In the genomic region with DNA sequence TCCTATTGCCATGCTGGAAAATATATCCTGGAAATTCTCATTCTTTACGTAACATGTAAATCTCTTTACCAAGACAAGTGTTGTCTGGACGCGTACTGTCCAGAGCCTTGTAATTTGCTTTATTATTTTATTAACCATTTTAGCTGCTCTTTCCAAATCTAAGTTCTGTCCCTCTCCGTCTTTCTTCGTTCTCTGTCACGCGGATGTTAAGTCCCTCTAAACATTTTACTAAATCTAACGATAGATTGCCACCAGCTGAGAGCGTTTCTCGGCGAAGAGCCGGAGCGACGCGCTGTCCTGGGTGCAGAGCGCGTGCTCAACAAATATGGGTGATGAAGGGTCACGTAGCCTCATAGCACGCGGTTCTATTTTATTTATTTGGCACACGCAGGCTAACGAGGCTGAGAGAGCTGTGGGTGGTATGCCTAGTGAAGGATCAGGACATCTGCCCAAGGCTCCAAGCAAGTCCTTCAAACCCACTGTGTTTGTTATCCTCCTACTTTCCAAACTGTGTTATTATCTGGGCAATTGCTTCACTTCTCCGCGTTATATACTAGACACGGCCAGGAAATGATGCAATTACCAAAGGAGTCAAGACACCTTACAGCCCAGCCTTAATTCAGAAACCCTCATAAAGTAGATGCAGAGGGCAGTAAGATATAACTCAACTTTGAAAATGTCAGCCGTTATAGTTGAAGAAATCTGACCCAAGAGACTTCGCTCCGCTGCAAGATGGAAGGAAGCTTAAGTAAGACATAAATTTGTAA, we compare ENCODE assay signal across 1 cellular context.
TF ChIP-seq lines count a peak whose summit lies in the region.

No MANE protein-coding gene starts in this region.

TF ChIP-seq in K562, 482 proteins besides CTCF, POLR2A, EP300 and RAD21 (continued from another document and continues in another):
- TF ChIP-seq RREB1 (CRISPR knock-in tag; IDR thresholded peaks at IDR 0.05) (0 out of 2 replicates have a peak, but pooled peaks have one; percentile 7), CBX3 (IDR thresholded peaks at IDR 0.05; ENCODE audit: borderline replicate concordance in 1 of 2, low read length in 2 of 2) (0 out of 3 replicates have a peak, but pooled peaks of 1 of the 2 experiments have one; percentile 22), ZNF175 (CRISPR knock-in tag; IDR thresholded peaks at IDR 0.05; ENCODE audit: low read depth) (peak; percentile 79; the same call in 1 of the 2 replicates), ARID3B (CRISPR knock-in tag; IDR thresholded peaks at IDR 0.05; ENCODE audit: borderline replicate concordance) (no peak), ELF2 (CRISPR knock-in tag; IDR thresholded peaks at IDR 0.05) (no peak), ZNF444 (CRISPR knock-in tag; IDR thresholded peaks at IDR 0.05) (no peak), SP1 (CRISPR knock-in tag; IDR thresholded peaks at IDR 0.05) (peak; percentile 82; the same call in 1 of the 2 replicates), HDAC3 (IDR thresholded peaks at IDR 0.05; ENCODE audit: borderline replicate concordance, partially characterized antibody) (peak; percentile 55), TEAD1 (CRISPR knock-in tag; IDR thresholded peaks at IDR 0.05) (peak in 1 of 2 experiments; percentile 82; a peak in 1 of 4 replicates), RB1 (IDR thresholded peaks at IDR 0.05; ENCODE audit: low read depth) (peak; percentile 60; the same call in 1 of the 2 replicates), ZNF354B (CRISPR knock-in tag; IDR thresholded peaks at IDR 0.05) (no peak), TCF7L2 (IDR thresholded peaks at IDR 0.05; ENCODE audit: low read depth, low read length) (no peak), PHF21A (IDR thresholded peaks at IDR 0.05; ENCODE audit: borderline replicate concordance, low read depth) (no peak), MIER1 (IDR thresholded peaks at IDR 0.05; ENCODE audit: low read depth) (0 out of 2 replicates have a peak, but pooled peaks have one; percentile 6), RBBP5 (IDR thresholded peaks at IDR 0.05; ENCODE audit: borderline replicate concordance, insufficient read depth, low read length, poor library complexity, severe bottlenecking) (peak; percentile 97), PHF20 (IDR thresholded peaks at IDR 0.05; ENCODE audit: partially characterized antibody) (no peak), ZNF263 (CRISPR knock-in tag; IDR thresholded peaks at IDR 0.05; ENCODE audit: borderline replicate concordance) (peak; percentile 30; the same call in 1 of the 2 replicates), KDM5B (IDR thresholded peaks at IDR 0.05; ENCODE audit: insufficient replicate concordance, low read depth, low read length) (peak; percentile 93), ARNT (IDR thresholded peaks at IDR 0.05) (peak in 1 of 2 experiments; percentile 66; a peak in 3 of 4 replicates), CCNT2 (IDR thresholded peaks at IDR 0.05; ENCODE audit: borderline replicate concordance, extremely low read depth, insufficient read length, low read depth, low read length) (no peak), CREM (IDR thresholded peaks at IDR 0.05; ENCODE audit: low read depth) (peak; percentile 59), DACH1 (IDR thresholded peaks at IDR 0.05; ENCODE audit: partially characterized antibody) (peak; percentile 35), CSDE1 (IDR thresholded peaks at IDR 0.05) (peak in 1 of 2 experiments; percentile 10; a peak in 1 of 4 replicates), NRF1 (conservative IDR thresholded peaks at IDR 0.05 in 1 of 2, IDR thresholded peaks at IDR 0.05 in 1 of 2) (peak; percentile 79 to 82), SUPT5H (IDR thresholded peaks at IDR 0.05) (peak; percentile 83), MEF2D (tag; conservative IDR thresholded peaks at IDR 0.05; ENCODE audit: low read depth) (peak; percentile 43; the same call in 1 of the 2 replicates), PKNOX1 (IDR thresholded peaks at IDR 0.05) (peak; percentile 41), MCM7 (IDR thresholded peaks at IDR 0.05) (no peak), SMARCA4 (IDR thresholded peaks at IDR 0.05) (peak; percentile 14; the same call in 1 of the 2 replicates), KHSRP (IDR thresholded peaks at IDR 0.05) (no peak), LEF1 (IDR thresholded peaks at IDR 0.05) (peak; percentile 50; the same call in 1 of the 2 replicates), ETV1 (tag; conservative IDR thresholded peaks at IDR 0.05; ENCODE audit: low read depth) (peak; percentile 96), PHTF2 (CRISPR knock-in tag; IDR thresholded peaks at IDR 0.05) (no peak), ATF1 (CRISPR knock-in tag; IDR thresholded peaks at IDR 0.05) (no peak), ATF1 (tag; IDR thresholded peaks at IDR 0.05) (peak; percentile 81), FOXA3 (CRISPR knock-in tag; conservative IDR thresholded peaks at IDR 0.05 in 1 of 2, IDR thresholded peaks at IDR 0.05 in 1 of 2) (peak in 1 of 2 experiments; percentile 46; a peak in 1 of 4 replicates)
- TF ChIP-seq, protein P1, sequence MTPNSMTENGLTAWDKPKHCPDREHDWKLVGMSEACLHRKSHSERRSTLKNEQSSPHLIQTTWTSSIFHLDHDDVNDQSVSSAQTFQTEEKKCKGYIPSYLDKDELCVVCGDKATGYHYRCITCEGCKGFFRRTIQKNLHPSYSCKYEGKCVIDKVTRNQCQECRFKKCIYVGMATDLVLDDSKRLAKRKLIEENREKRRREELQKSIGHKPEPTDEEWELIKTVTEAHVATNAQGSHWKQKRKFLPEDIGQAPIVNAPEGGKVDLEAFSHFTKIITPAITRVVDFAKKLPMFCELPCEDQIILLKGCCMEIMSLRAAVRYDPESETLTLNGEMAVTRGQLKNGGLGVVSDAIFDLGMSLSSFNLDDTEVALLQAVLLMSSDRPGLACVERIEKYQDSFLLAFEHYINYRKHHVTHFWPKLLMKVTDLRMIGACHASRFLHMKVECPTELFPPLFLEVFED (CRISPR knock-in tag; conservative IDR thresholded peaks at IDR 0.05): peak; percentile 53
- TF ChIP-seq, protein P2, sequence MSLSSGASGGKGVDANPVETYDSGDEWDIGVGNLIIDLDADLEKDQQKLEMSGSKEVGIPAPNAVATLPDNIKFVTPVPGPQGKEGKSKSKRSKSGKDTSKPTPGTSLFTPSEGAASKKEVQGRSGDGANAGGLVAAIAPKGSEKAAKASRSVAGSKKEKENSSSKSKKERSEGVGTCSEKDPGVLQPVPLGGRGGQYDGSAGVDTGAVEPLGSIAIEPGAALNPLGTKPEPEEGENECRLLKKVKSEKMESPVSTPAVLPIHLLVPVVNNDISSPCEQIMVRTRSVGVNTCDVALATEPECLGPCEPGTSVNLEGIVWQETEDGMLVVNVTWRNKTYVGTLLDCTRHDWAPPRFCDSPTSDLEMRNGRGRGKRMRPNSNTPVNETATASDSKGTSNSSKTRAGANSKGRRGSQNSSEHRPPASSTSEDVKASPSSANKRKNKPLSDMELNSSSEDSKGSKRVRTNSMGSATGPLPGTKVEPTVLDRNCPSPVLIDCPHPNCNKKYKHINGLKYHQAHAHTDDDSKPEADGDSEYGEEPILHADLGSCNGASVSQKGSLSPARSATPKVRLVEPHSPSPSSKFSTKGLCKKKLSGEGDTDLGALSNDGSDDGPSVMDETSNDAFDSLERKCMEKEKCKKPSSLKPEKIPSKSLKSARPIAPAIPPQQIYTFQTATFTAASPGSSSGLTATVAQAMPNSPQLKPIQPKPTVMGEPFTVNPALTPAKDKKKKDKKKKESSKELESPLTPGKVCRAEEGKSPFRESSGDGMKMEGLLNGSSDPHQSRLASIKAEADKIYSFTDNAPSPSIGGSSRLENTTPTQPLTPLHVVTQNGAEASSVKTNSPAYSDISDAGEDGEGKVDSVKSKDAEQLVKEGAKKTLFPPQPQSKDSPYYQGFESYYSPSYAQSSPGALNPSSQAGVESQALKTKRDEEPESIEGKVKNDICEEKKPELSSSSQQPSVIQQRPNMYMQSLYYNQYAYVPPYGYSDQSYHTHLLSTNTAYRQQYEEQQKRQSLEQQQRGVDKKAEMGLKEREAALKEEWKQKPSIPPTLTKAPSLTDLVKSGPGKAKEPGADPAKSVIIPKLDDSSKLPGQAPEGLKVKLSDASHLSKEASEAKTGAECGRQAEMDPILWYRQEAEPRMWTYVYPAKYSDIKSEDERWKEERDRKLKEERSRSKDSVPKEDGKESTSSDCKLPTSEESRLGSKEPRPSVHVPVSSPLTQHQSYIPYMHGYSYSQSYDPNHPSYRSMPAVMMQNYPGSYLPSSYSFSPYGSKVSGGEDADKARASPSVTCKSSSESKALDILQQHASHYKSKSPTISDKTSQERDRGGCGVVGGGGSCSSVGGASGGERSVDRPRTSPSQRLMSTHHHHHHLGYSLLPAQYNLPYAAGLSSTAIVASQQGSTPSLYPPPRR (CRISPR knock-in tag; IDR thresholded peaks at IDR 0.05; ENCODE audit: borderline replicate concordance): peak; percentile 89
- TF ChIP-seq, protein P3, sequence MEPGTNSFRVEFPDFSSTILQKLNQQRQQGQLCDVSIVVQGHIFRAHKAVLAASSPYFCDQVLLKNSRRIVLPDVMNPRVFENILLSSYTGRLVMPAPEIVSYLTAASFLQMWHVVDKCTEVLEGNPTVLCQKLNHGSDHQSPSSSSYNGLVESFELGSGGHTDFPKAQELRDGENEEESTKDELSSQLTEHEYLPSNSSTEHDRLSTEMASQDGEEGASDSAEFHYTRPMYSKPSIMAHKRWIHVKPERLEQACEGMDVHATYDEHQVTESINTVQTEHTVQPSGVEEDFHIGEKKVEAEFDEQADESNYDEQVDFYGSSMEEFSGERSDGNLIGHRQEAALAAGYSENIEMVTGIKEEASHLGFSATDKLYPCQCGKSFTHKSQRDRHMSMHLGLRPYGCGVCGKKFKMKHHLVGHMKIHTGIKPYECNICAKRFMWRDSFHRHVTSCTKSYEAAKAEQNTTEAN (CRISPR knock-in tag; IDR thresholded peaks at IDR 0.05): peak; percentile 85
- TF ChIP-seq, protein P4, sequence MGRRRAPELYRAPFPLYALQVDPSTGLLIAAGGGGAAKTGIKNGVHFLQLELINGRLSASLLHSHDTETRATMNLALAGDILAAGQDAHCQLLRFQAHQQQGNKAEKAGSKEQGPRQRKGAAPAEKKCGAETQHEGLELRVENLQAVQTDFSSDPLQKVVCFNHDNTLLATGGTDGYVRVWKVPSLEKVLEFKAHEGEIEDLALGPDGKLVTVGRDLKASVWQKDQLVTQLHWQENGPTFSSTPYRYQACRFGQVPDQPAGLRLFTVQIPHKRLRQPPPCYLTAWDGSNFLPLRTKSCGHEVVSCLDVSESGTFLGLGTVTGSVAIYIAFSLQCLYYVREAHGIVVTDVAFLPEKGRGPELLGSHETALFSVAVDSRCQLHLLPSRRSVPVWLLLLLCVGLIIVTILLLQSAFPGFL (CRISPR knock-in tag; IDR thresholded peaks at IDR 0.05): no peak
- TF ChIP-seq, protein P5, sequence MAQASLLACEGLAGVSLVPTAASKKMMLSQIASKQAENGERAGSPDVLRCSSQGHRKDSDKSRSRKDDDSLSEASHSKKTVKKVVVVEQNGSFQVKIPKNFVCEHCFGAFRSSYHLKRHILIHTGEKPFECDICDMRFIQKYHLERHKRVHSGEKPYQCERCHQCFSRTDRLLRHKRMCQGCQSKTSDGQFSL (CRISPR knock-in tag; IDR thresholded peaks at IDR 0.05): no peak
- TF ChIP-seq, protein P5 (tag; IDR thresholded peaks at IDR 0.05): no peak
